12 cellular contexts compared by ENCODE assay signal in the genomic region with DNA sequence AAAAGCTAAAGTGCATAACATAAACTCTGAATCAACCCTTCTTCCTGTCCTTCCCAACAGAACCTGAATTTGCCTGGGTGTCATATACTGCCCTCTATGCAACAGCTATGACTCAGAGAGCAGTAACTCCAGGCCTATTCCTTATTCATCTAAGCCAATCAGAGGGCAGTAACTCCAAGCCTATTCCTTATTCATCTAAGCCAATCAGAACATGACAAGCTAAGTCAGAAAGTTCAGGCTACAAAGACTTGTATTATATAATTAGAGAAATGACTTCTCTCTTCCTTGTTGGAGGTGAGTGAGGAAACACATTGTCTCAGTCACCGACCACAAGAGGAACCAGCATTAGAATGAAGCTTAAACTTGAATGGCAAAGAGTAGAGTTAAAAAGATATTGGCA. TPM values are rescaled to one million over a fixed set of nuclear protein-coding genes. Genes with fewer than 3 reads are reported as not detected.
DNase-seq lines count a peak whose midpoint lies in the region; ATAC-seq and TF ChIP-seq lines count a peak whose summit lies in the region.
"Had no signal": no experiment of that assay in that cellular context is flagged by ENCODE, and none has a peak within 500 bp of the region (broad histone marks: within the 10 kb centered on the region; RNA-seq: fewer than 3 reads in every experiment).

No MANE protein-coding gene starts in this region.

- H3K4me3 ChIP-seq in BLaER1 treated with 17β-estradiol and CSF1 and Interleukin-3, amounts not matched to agents 10 nM and 100 nM = no peak overlapping the region
- H3K4me3 ChIP-seq in heart right ventricle = no peak overlapping the region
- H3K4me3 ChIP-seq: GM23338 had no signal

- 76 to 83% methylated on average over 1 of the region's 1 CpG for WGBS in heart right ventricle, 2 donors

- H3K36me3 ChIP-seq in BLaER1 treated with 17β-estradiol and CSF1 and Interleukin-3, amounts not matched to agents 10 nM and 100 nM = peaks cover 0 to 4% (median 0%) of the 10 kb centered on the region in 11 experiments; a peak in 1 of 22 replicates
- no peaks in the 10 kb centered on the region for H3K36me3 ChIP-seq in heart right ventricle

- H3K9ac ChIP-seq in BLaER1 treated with 17β-estradiol and CSF1 and Interleukin-3, amounts not matched to agents 10 nM and 100 nM = no peak overlapping the region

- TF ChIP-seq CTCF in heart right ventricle (IDR thresholded peaks at IDR 0.05) = no peak

- intact Hi-C loops in heart right ventricle (cut with DNase I) = no loop called here

- no peaks in the 10 kb centered on the region for H4K20me1 ChIP-seq in BLaER1 treated with 17β-estradiol and CSF1 and Interleukin-3, amounts not matched to agents 10 nM and 100 nM

- H3K9me3 ChIP-seq in BLaER1 treated with 17β-estradiol and CSF1 and Interleukin-3, amounts not matched to agents 10 nM and 100 nM (replicated peaks in 1 of 11) = peaks cover 9 to 17% (median 14%) of the 10 kb centered on the region in 11 experiments
- H3K9me3 ChIP-seq in heart right ventricle = peaks cover 0 to 9% (median 0%) of the 10 kb centered on the region in 11 donors

- peak overlapping the region in 5 of 11 experiments; percentile 34 to 54 (median 38); a peak in 8 of 22 replicates for H3K27ac ChIP-seq in BLaER1 treated with 17β-estradiol and CSF1 and Interleukin-3, amounts not matched to agents 10 nM and 100 nM
- H3K27ac ChIP-seq in heart right ventricle = peak overlapping the region in 2 of 10 donors; percentile 14 to 36

- H3K4me2 ChIP-seq in BLaER1 treated with 17β-estradiol and CSF1 and Interleukin-3, amounts not matched to agents 10 nM and 100 nM = peak overlapping the region; percentile 13 to 84 (median 58); a peak in 18 of 22 replicates
- H3K4me2 ChIP-seq: GM23338 had no signal

- H3K4me1 ChIP-seq in BLaER1 treated with 17β-estradiol and CSF1 and Interleukin-3, amounts not matched to agents 10 nM and 100 nM = peaks cover 27 to 34% (median 31%) of the 10 kb centered on the region in 10 experiments
- peaks cover 0 to 15% (median 0%) of the 10 kb centered on the region in 9 donors for H3K4me1 ChIP-seq in heart right ventricle

- H3K27me3 ChIP-seq in BLaER1 treated with 17β-estradiol and CSF1 and Interleukin-3, amounts not matched to agents 10 nM and 100 nM = no peaks in the 10 kb centered on the region
- no peaks in the 10 kb centered on the region for H3K27me3 ChIP-seq in heart right ventricle

- peak; percentile 17 for DNase-seq in HPDE6-E6E7 (ENCODE audit: extremely low spot score)
- peak; percentile 99 for DNase-seq in SKM-1 (lab: John Stamatoyannopoulos, UW; ENCODE audit: unreplicated experiment)
- no peak for DNase-seq in heart right ventricle
- DNase-seq in hippocampal formation (lab: John Stamatoyannopoulos, UW) = no peak
- no peak for DNase-seq in DMS53 (lab: John Stamatoyannopoulos, UW)
- no peak for DNase-seq in activated T-cell treated with anti-CD3 and anti-CD28 coated beads, Interleukin-2, amount 50 U/mL, for 1 hour
- DNase-seq: DMS153, NCI-H2081 treated with DMSO at 0.1 percent for 48 hours, T-cell had no signal

- peak in 6 of 8 donors; percentile 34 to 63 (median 48) for ATAC-seq in heart right ventricle
- no peak for ATAC-seq in GM21723 (IDR thresholded peaks at IDR 0.05; ENCODE audit: unreplicated experiment)
- ATAC-seq: GM23338, T-cell had no signal

RNA-seq across cellular contexts. Expression of a gene that starts 26.2 kb away (rescaled TPM):
- 10 to 100 TPM in 3 of 10 donors, 1 to 10 TPM in 7; 7.5 to 12.8 (median 9.2) TPM for total RNA-seq in heart right ventricle
- 1 to 10 TPM; 6.0 to 7.7 TPM for polyA plus RNA-seq in heart right ventricle

Comparison
In these comparisons a context has a peak if more than half of its experiments do, and no peak if none do; other contexts are left out.
1. DNase-seq: peak in HPDE6-E6E7 (single experiment) and SKM-1 (single experiment); none in heart right ventricle (0 of 2), hippocampal formation (0 of 2), DMS53 (single experiment) and activated T-cell treated with anti-CD3 and anti-CD28 coated beads, Interleukin-2, amount 50 U/mL, for 1 hour (single experiment).